In the genomic region with DNA sequence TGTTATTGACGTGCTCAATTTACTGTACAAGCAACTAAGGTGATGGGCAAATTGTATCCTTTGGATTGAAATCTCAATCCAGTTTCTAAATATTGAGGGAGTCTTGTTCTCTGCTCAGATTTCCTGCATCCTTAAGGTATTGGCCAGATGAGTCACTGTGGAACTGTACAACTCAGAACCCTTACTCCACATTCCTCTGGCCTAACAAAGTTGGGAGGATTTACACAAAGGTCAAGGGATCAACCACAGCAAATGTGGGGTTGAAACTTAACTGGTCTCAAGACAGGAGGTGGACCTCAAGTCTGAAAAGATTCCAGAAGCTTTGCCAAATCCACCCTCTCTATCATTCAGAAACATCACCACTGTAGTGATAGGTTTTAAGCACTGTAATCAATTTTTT, we compare ENCODE assay signal across 16 cellular contexts.
DNase-seq lines count a peak whose midpoint lies in the region; ATAC-seq, FAIRE-seq and TF ChIP-seq lines count a peak whose summit lies in the region.
"Had no signal": no experiment of that assay in that cellular context is flagged by ENCODE, and none has a peak within 500 bp of the region (broad histone marks: within the 10 kb centered on the region; RNA-seq: fewer than 3 reads in every experiment).

No MANE protein-coding gene starts in this region.

- no peak for ATAC-seq in HG03196 (IDR thresholded peaks at IDR 0.05; ENCODE audit: unreplicated experiment)

- no peaks in the 10 kb centered on the region for H3K9me3 Mint-ChIP-seq in HFFc6
- H3K9me3 Mint-ChIP-seq: activated T-cell treated with anti-CD3 and anti-CD28 coated beads, Interleukin-2, amount 50 U/mL, for 24 hours had no signal

- H3K36me3 ChIP-seq in hepatocyte (replicated peaks; ENCODE audit: insufficient read depth, low read depth), result no peaks in the 10 kb centered on the region
- H3K36me3 ChIP-seq: suprapubic skin had no signal

- peaks cover 2% of the 10 kb centered on the region; the same call in 1 of the 2 replicates for H3K27me3 Mint-ChIP-seq in HFFc6 (ENCODE audit: insufficient read depth)

- in situ Hi-C loops in KBM-7 (cut with MboI; ENCODE audit: low pct_unique_long_range_greater_than_20kb, low sequenced_read_pairs), result no loop called here

- H3K4me3 ChIP-seq in WI38 (ENCODE audit: low read depth, low read length) (peak overlapping the region; percentile 28), hepatocyte (no peak overlapping the region)
- H3K4me3 ChIP-seq: GM12878, suprapubic skin had no signal

- H3K4me2 ChIP-seq in hepatocyte, result no peak overlapping the region

- H3K4me3 Mint-ChIP-seq in HFFc6, result peak overlapping the region; percentile 57
- H3K4me3 Mint-ChIP-seq: activated T-cell treated with anti-CD3 and anti-CD28 coated beads, Interleukin-2, amount 50 U/mL, for 24 hours had no signal

- no peak for FAIRE-seq in urothelium cell line (lab: Jason Lieb, UNC)
- FAIRE-seq: endothelial cell of umbilical vein, GM12878 had no signal

- H3K9me2 ChIP-seq in hepatocyte (replicated peaks; ENCODE audit: insufficient read depth), result no peaks in the 10 kb centered on the region

- WGBS in hepatocyte (ENCODE audit: low lambda C conversion rate, missing lambda C conversion rate), result 83% methylated on average over 1 of the region's 1 CpG

- H3K27ac Mint-ChIP-seq in HFFc6, result peak overlapping the region; percentile 73

- no peaks in the 10 kb centered on the region for H4K20me1 ChIP-seq in hepatocyte (ENCODE audit: insufficient read depth, poor library complexity, severe bottlenecking)

- DNase-seq in HFFc6 (peak; percentile 76), hepatocyte (ENCODE audit: low spot score) (peak; percentile 20), urothelium cell line (ENCODE audit: low spot score) (peak; percentile 75), KBM-7 (no peak), activated gamma-delta T cell treated with Interleukin-2 at 50 U/mL for 16 hours (no peak)
- DNase-seq: aorta, DMS 273 treated with DMSO at 0.1 percent for 48 hours, NCI-H1694 treated with DMSO at 0.1 percent for 48 hours, NCI-H748 treated with DMSO at 0.1 percent for 48 hours, SIG-M5 had no signal

- no peaks in the 10 kb centered on the region for H3K9me3 ChIP-seq in hepatocyte (ENCODE audit: low read depth)
- H3K9me3 ChIP-seq: suprapubic skin had no signal

- no peaks in the 10 kb centered on the region for H3K27me3 ChIP-seq in hepatocyte
- H3K27me3 ChIP-seq: suprapubic skin had no signal

- peaks cover 7% of the 10 kb centered on the region; the same call in 1 of the 2 replicates for H3K36me3 Mint-ChIP-seq in HFFc6 (ENCODE audit: low read depth)

- H3K79me2 ChIP-seq in hepatocyte, result peaks cover 21% of the 10 kb centered on the region

- no peak overlapping the region for H2AFZ ChIP-seq in hepatocyte

- no peak overlapping the region for H3K27ac ChIP-seq in hepatocyte
- H3K27ac ChIP-seq: suprapubic skin had no signal

- peaks cover 22% of the 10 kb centered on the region for H3K4me1 ChIP-seq in hepatocyte (ENCODE audit: insufficient read depth)

- H3K4me1 Mint-ChIP-seq in HFFc6 (ENCODE audit: low read depth), result peaks cover 61% of the 10 kb centered on the region

- TF ChIP-seq CTCF in HFFc6 (IDR thresholded peaks at IDR 0.05), result no peak
- TF ChIP-seq CTCF in WI38 (IDR thresholded peaks at IDR 0.05; ENCODE audit: low read depth, low read length), result no peak
- no peak for TF ChIP-seq CTCF in hepatocyte (IDR thresholded peaks at IDR 0.05; ENCODE audit: poor library complexity)

Comparison
In these comparisons a context has a peak if more than half of its experiments do, and no peak if none do; other contexts are left out.
1. DNase-seq: peak in HFFc6 (single experiment), hepatocyte (single experiment) and urothelium cell line (single experiment); none in KBM-7 (single experiment) and activated gamma-delta T cell treated with Interleukin-2 at 50 U/mL for 16 hours (single experiment).